ENCODE assay signal across 15 cellular contexts in genomic region chr17:633641-634091, GRCh38.
DNase-seq lines count a peak whose midpoint lies in the region; ATAC-seq and TF ChIP-seq lines count a peak whose summit lies in the region.
"Had no signal": no experiment of that assay in that cellular context is flagged by ENCODE, and none has a peak within 500 bp of the region (broad histone marks: within the 10 kb centered on the region; RNA-seq: fewer than 3 reads in every experiment).

No MANE protein-coding gene starts in this region.

- H3K27me3 ChIP-seq in SK-N-SH (ENCODE audit: insufficient read depth) (no peaks in the 10 kb centered on the region), neutrophil (no peaks in the 10 kb centered on the region), aorta (ENCODE audit: control insufficient read depth in 1 of 2, insufficient read depth in 2 of 2, low read length in 1 of 2) (no peaks in the 10 kb centered on the region)
- H3K27me3 ChIP-seq: cardiac muscle cell had no signal

- H3K9me2 ChIP-seq in SK-N-SH = no peaks in the 10 kb centered on the region

- H3K36me3 ChIP-seq in SK-N-SH (replicated peaks in 1 of 2; ENCODE audit: control insufficient read depth in 1 of 2, insufficient read depth in 2 of 2, low read length in 1 of 2) (peaks cover 15 to 23% of the 10 kb centered on the region in 2 experiments), neutrophil (no peaks in the 10 kb centered on the region), aorta (ENCODE audit: control insufficient read depth in 1 of 2, insufficient read depth in 2 of 2, low read length in 1 of 2) (no peaks in the 10 kb centered on the region)

- H3K4me3 ChIP-seq in SK-N-SH (ENCODE audit: low read depth in 2 of 2, low read length in 1 of 2) (no peak overlapping the region), neutrophil (ENCODE audit: low read depth in 1 of 2, low read length in 1 of 2) (no peak overlapping the region), aorta (ENCODE audit: low read length in 2 of 2) (no peak overlapping the region)
- H3K4me3 ChIP-seq: cardiac muscle cell, GM12878, skin epidermis had no signal

- CTCF ChIA-PET in SK-N-SH (lab: Yijun Ruan, JAX) = no interaction called here

- intact Hi-C loops in Right ventricle myocardium superior (cut with DNase I) (no loop called here), aorta (cut with DNase I) (no loop called here)

- POLR2A ChIA-PET in SK-N-SH (lab: Yijun Ruan, JAX) = no interaction called here

- no peaks in the 10 kb centered on the region; a peak in 1 of 4 replicates for H3K4me1 ChIP-seq in SK-N-SH (ENCODE audit: control insufficient read depth in 1 of 2, insufficient read depth in 2 of 2, low read depth in 1 of 2, low read length in 1 of 2)
- H3K4me1 ChIP-seq in neutrophil (ENCODE audit: control insufficient read depth in 1 of 2, insufficient read depth in 1 of 2, low read depth in 1 of 2, low read length in 1 of 2) = peaks cover 25 to 28% of the 10 kb centered on the region in 2 experiments
- no peaks in the 10 kb centered on the region for H3K4me1 ChIP-seq in aorta (ENCODE audit: control insufficient read depth in 1 of 2, insufficient read depth in 2 of 2, low read length in 2 of 2)

- H3K9me3 ChIP-seq in SK-N-SH (no peaks in the 10 kb centered on the region), neutrophil (no peaks in the 10 kb centered on the region), aorta (ENCODE audit: control insufficient read depth, low read length) (no peaks in the 10 kb centered on the region)

- no peak overlapping the region for H3K9ac ChIP-seq in SK-N-SH

- H3K79me2 ChIP-seq in SK-N-SH (ENCODE audit: insufficient read depth) = no peaks in the 10 kb centered on the region

- no peak overlapping the region for H3K4me2 ChIP-seq in SK-N-SH

- no peak overlapping the region for H3K27ac ChIP-seq in SK-N-SH (ENCODE audit: low read depth in 2 of 2, low read length in 1 of 2)
- peak overlapping the region; percentile 87 for H3K27ac ChIP-seq in neutrophil
- H3K27ac ChIP-seq in aorta (ENCODE audit: low read depth in 1 of 2, low read length in 2 of 2) = no peak overlapping the region
- H3K27ac ChIP-seq: 22Rv1, WERI-Rb-1 had no signal

- TF ChIP-seq RAD21 in SK-N-SH (IDR thresholded peaks at IDR 0.05; ENCODE audit: low read length) = no peak

- TF ChIP-seq CTCF in SK-N-SH (IDR thresholded peaks at IDR 0.05) = no peak
- TF ChIP-seq CTCF in neutrophil (IDR thresholded peaks at IDR 0.05) = no peak

- ATAC-seq in SK-N-SH treated with all-trans-retinoic acid at 6 μM for 48 hours = no peak
- peak; percentile 82 for ATAC-seq in Right ventricle myocardium superior (ENCODE audit: poor library complexity)
- ATAC-seq in aorta (ENCODE audit: low FRiP score) = peak; percentile 76
- ATAC-seq in GM19397 (IDR thresholded peaks at IDR 0.05; ENCODE audit: unreplicated experiment) = no peak
- ATAC-seq: activated T-cell treated with anti-CD3 and anti-CD28 coated beads, Interleukin-2, amount 50 U/mL, for 4 hours; GM12878 had no signal

- H2AFZ ChIP-seq in SK-N-SH (ENCODE audit: low read depth) = no peak overlapping the region

- no peaks in the 10 kb centered on the region for H4K20me1 ChIP-seq in SK-N-SH (ENCODE audit: insufficient read depth)

- whole genome bisulfite sequencing in SK-N-SH (ENCODE audit: low lambda C conversion rate) = 75% methylated on average over 8 of the region's 8 CpGs
- WGBS in aorta, 2 donors = 36 to 43% methylated on average over 8 of the region's 8 CpGs

- DNase-seq in SK-N-SH (no peak), Right ventricle myocardium superior (no peak), aorta (peak in 1 of 2 donors; percentile 64), iPS-NIHi7 (ENCODE audit: extremely low spot score) (no peak)
- no peak for DNase-seq in stimulated activated naive CD4-positive, alpha-beta T cell (lab: John Stamatoyannopoulos, UW)
- DNase-seq: activated T-cell treated with anti-CD3 and anti-CD28 coated beads, Interleukin-2, amount 50 U/mL, for 4 hours; NCI-H446 treated with DMSO at 0.1 percent for 48 hours; WERI-Rb-1 had no signal

- TF ChIP-seq EP300 in SK-N-SH (IDR thresholded peaks at IDR 0.05; ENCODE audit: borderline replicate concordance in 1 of 2, low read depth in 1 of 2, low read length in 1 of 2) = no peak

- H3F3A ChIP-seq in SK-N-SH (replicated peaks; ENCODE audit: insufficient read depth) = no peaks in the 10 kb centered on the region

TF ChIP-seq in SK-N-SH, 30 proteins besides CTCF, POLR2A, EP300 and RAD21:
- no peak for TF ChIP-seq SMC3 (IDR thresholded peaks at IDR 0.05; ENCODE audit: low read depth, low read length)
- TF ChIP-seq REST (IDR thresholded peaks at IDR 0.05; ENCODE audit: low read depth, low read length) = peak; percentile 69; the same call in 1 of the 2 replicates

TF ChIP-seq in SK-N-SH treated with all-trans-retinoic acid at 6 μM for 48 hours, 23 proteins besides CTCF, POLR2A, EP300 and RAD21:
- no peak for TF ChIP-seq ESRRG (CRISPR knock-in tag; IDR thresholded peaks at IDR 0.05)
- no peak for TF ChIP-seq ZC3H10 (CRISPR knock-in tag; IDR thresholded peaks at IDR 0.05)
- TF ChIP-seq ZNF565 (CRISPR knock-in tag; conservative IDR thresholded peaks at IDR 0.05; ENCODE audit: low read depth) = no peak
- TF ChIP-seq GLIS3 (CRISPR knock-in tag; IDR thresholded peaks at IDR 0.05) = no peak
- TF ChIP-seq ZNF70 (CRISPR knock-in tag; IDR thresholded peaks at IDR 0.05) = no peak
- no peak for TF ChIP-seq BACH2 (CRISPR knock-in tag; IDR thresholded peaks at IDR 0.05; ENCODE audit: borderline replicate concordance)
- TF ChIP-seq CSRNP3 (CRISPR knock-in tag; IDR thresholded peaks at IDR 0.05) = no peak
- no peak for TF ChIP-seq CREB5 (CRISPR knock-in tag; IDR thresholded peaks at IDR 0.05; ENCODE audit: low read depth)
- TF ChIP-seq TSHZ2 (CRISPR knock-in tag; IDR thresholded peaks at IDR 0.05) = no peak
- no peak for TF ChIP-seq PPARA (CRISPR knock-in tag; IDR thresholded peaks at IDR 0.05; ENCODE audit: borderline replicate concordance)
- no peak for TF ChIP-seq ZNF8 (CRISPR knock-in tag; IDR thresholded peaks at IDR 0.05)
- TF ChIP-seq ISL1 (CRISPR knock-in tag; IDR thresholded peaks at IDR 0.05) = no peak
- no peak for TF ChIP-seq CSDC2 (CRISPR knock-in tag; IDR thresholded peaks at IDR 0.05)
- no peak for TF ChIP-seq TOX (CRISPR knock-in tag; IDR thresholded peaks at IDR 0.05; ENCODE audit: borderline replicate concordance)

Comparison
In these comparisons a context has a peak if more than half of its experiments do, and no peak if none do; other contexts are left out.
1. ATAC-seq: peak in Right ventricle myocardium superior (single experiment) and aorta (single experiment); none in SK-N-SH treated with all-trans-retinoic acid at 6 μM for 48 hours (single experiment) and GM19397 (single experiment).